In genomic region chr7:150648358-150649083, GRCh38 we compare ENCODE assay signal across 19 cellular contexts. TPM values are rescaled to one million over a fixed set of nuclear protein-coding genes. Genes with fewer than 3 reads are reported as not detected.
A peak's percentile ranks its signal among the peaks of the same experiment; 100 is the strongest.
DNase-seq lines count a peak whose midpoint lies in the region; ATAC-seq and FAIRE-seq lines count a peak whose summit lies in the region.
"Had no signal": no experiment of that assay in that cellular context is flagged by ENCODE, and none has a peak within 500 bp of the region (broad histone marks: within the 10 kb centered on the region; RNA-seq: fewer than 3 reads in every experiment).

No MANE protein-coding gene starts in this region.

- peaks cover 44% of the 10 kb centered on the region for H3K9me3 Mint-ChIP-seq in activated CD4-positive, alpha-beta T cell treated with anti-CD3 and anti-CD28 coated beads, Interleukin-2, amount 10 ng/mL, durations not matched to agents 24 days and 14 days
- peaks cover 6% of the 10 kb centered on the region for H3K9me3 Mint-ChIP-seq in central memory CD8-positive, alpha-beta T cell

- FAIRE-seq in RCC 7860 (lab: Jason Lieb, UNC) (no peak), GM19239 (lab: Jason Lieb, UNC) (no peak)
- FAIRE-seq: A204.1 had no signal

- H3K4me3 ChIP-seq in BLaER1 treated with 17β-estradiol and CSF1 and Interleukin-3, amounts not matched to agents 10 nM and 100 nM = no peak overlapping the region
- H3K4me3 ChIP-seq: prostate gland, upper lobe of right lung had no signal

- ATAC-seq in T-helper 17 cell = peak; percentile 93
- no peak for ATAC-seq in central memory CD8-positive, alpha-beta T cell (replicated peaks; ENCODE audit: extremely low read depth, poor library complexity, severe bottlenecking)
- ATAC-seq: activated T-cell treated with anti-CD3 and anti-CD28 coated beads, Interleukin-2, amount 50 U/mL, for 4 hours; upper lobe of right lung had no signal

- intact Hi-C loops in activated CD4-positive, alpha-beta T cell treated with anti-CD3 and anti-CD28 coated beads, Interleukin-2, amount 10 ng/mL, durations not matched to agents 24 days and 14 days (cut with micrococcal nuclease) = no loop called here

- H3K27ac ChIP-seq in BLaER1 treated with 17β-estradiol and CSF1 and Interleukin-3, amounts not matched to agents 10 nM and 100 nM = peak overlapping the region in 3 of 11 experiments; percentile 35 to 55 (median 53); a peak in 6 of 22 replicates
- H3K27ac ChIP-seq: epithelial cell of prostate, neutrophil, prostate gland, upper lobe of right lung had no signal

- H3K36me3 Mint-ChIP-seq in activated CD4-positive, alpha-beta T cell treated with anti-CD3 and anti-CD28 coated beads, Interleukin-2, amount 10 ng/mL, durations not matched to agents 24 days and 14 days (ENCODE audit: low read depth) = peaks cover 44% of the 10 kb centered on the region
- no peaks in the 10 kb centered on the region for H3K36me3 Mint-ChIP-seq in T-helper 17 cell (ENCODE audit: low read depth)
- H3K36me3 Mint-ChIP-seq in central memory CD8-positive, alpha-beta T cell (ENCODE audit: insufficient read depth) = no peaks in the 10 kb centered on the region

- H3K27ac Mint-ChIP-seq in activated CD4-positive, alpha-beta T cell treated with anti-CD3 and anti-CD28 coated beads, Interleukin-2, amount 10 ng/mL, durations not matched to agents 24 days and 14 days = peak overlapping the region; percentile 75
- H3K27ac Mint-ChIP-seq in T-helper 17 cell = peak overlapping the region; percentile 84
- H3K27ac Mint-ChIP-seq in central memory CD8-positive, alpha-beta T cell (ENCODE audit: low read depth) = peak overlapping the region; percentile 35
- H3K27ac Mint-ChIP-seq: memory B cell had no signal

- H3K4me3 Mint-ChIP-seq in activated CD4-positive, alpha-beta T cell treated with anti-CD3 and anti-CD28 coated beads, Interleukin-2, amount 10 ng/mL, durations not matched to agents 24 days and 14 days = no peak overlapping the region
- H3K4me3 Mint-ChIP-seq in T-helper 17 cell = no peak overlapping the region
- no peak overlapping the region for H3K4me3 Mint-ChIP-seq in central memory CD8-positive, alpha-beta T cell
- H3K4me3 Mint-ChIP-seq: activated T-cell treated with anti-CD3 and anti-CD28 coated beads, Interleukin-2, amount 50 U/mL, for 4 hours; memory B cell had no signal

- peak overlapping the region in 10 of 11 experiments; percentile 7 to 84 (median 46); a peak in 15 of 22 replicates for H3K4me2 ChIP-seq in BLaER1 treated with 17β-estradiol and CSF1 and Interleukin-3, amounts not matched to agents 10 nM and 100 nM

- H3K27me3 Mint-ChIP-seq in activated CD4-positive, alpha-beta T cell treated with anti-CD3 and anti-CD28 coated beads, Interleukin-2, amount 10 ng/mL, durations not matched to agents 24 days and 14 days = no peaks in the 10 kb centered on the region
- H3K27me3 Mint-ChIP-seq in T-helper 17 cell = no peaks in the 10 kb centered on the region
- no peaks in the 10 kb centered on the region for H3K27me3 Mint-ChIP-seq in central memory CD8-positive, alpha-beta T cell

- H3K4me1 Mint-ChIP-seq in activated CD4-positive, alpha-beta T cell treated with anti-CD3 and anti-CD28 coated beads, Interleukin-2, amount 10 ng/mL, durations not matched to agents 24 days and 14 days = peaks cover 27% of the 10 kb centered on the region
- H3K4me1 Mint-ChIP-seq in T-helper 17 cell = peaks cover 16% of the 10 kb centered on the region
- H3K4me1 Mint-ChIP-seq in central memory CD8-positive, alpha-beta T cell = peaks cover 39% of the 10 kb centered on the region
- H3K4me1 Mint-ChIP-seq: memory B cell had no signal

- H4K20me1 ChIP-seq in BLaER1 treated with 17β-estradiol and CSF1 and Interleukin-3, amounts not matched to agents 10 nM and 100 nM = no peaks in the 10 kb centered on the region

- no peaks in the 10 kb centered on the region for H3K27me3 ChIP-seq in BLaER1 treated with 17β-estradiol and CSF1 and Interleukin-3, amounts not matched to agents 10 nM and 100 nM
- H3K27me3 ChIP-seq: BE2C, neutrophil, upper lobe of right lung had no signal

- no peaks in the 10 kb centered on the region for H3K36me3 ChIP-seq in BLaER1 treated with 17β-estradiol and CSF1 and Interleukin-3, amounts not matched to agents 10 nM and 100 nM
- H3K36me3 ChIP-seq: BE2C, neutrophil, prostate gland, upper lobe of right lung had no signal

- no peak for DNase-seq in activated CD4-positive, alpha-beta T cell treated with anti-CD3 and anti-CD28 coated beads, Interleukin-2, amount 10 ng/mL, durations not matched to agents 24 days and 14 days
- DNase-seq in activated CD4-positive, alpha-beta T cell treated with anti-CD3 and anti-CD28 coated beads, Interleukin-2, amount 50 U/mL, for 1 hour = no peak
- DNase-seq in T-helper 17 cell (no peak), RCC 7860 (ENCODE audit: low spot score) (no peak), NCI-H2196 (lab: John Stamatoyannopoulos, UW; ENCODE audit: unreplicated experiment) (no peak), GM19239 (ENCODE audit: insufficient read length, low spot score) (no peak)
- DNase-seq in central memory CD8-positive, alpha-beta T cell (ENCODE audit: low spot score in 2 of 2) = no peak
- DNase-seq: activated T-cell treated with anti-CD3 and anti-CD28 coated beads, Interleukin-2, amount 50 U/mL, for 4 hours; BE2C; KG1; NCI-H510A treated with DMSO at 0.1 percent for 48 hours; upper lobe of right lung had no signal

- H3K9me3 ChIP-seq in BLaER1 treated with 17β-estradiol and CSF1 and Interleukin-3, amounts not matched to agents 10 nM and 100 nM (replicated peaks in 1 of 11) = peaks cover 0 to 25% (median 8%) of the 10 kb centered on the region in 11 experiments; a peak in 13 of 22 replicates
- no peaks in the 10 kb centered on the region for H3K9me3 ChIP-seq in T-helper 17 cell (ENCODE audit: control insufficient read depth, low read length, poor library complexity, severe bottlenecking)
- H3K9me3 ChIP-seq: BE2C, neutrophil, prostate gland, upper lobe of right lung had no signal

- H3K9ac ChIP-seq in BLaER1 treated with 17β-estradiol and CSF1 and Interleukin-3, amounts not matched to agents 10 nM and 100 nM = 0 out of 22 replicates have a peak overlapping the region, but pooled peaks of 1 of the 11 experiments have one; percentile 13

- H3K4me1 ChIP-seq in BLaER1 treated with 17β-estradiol and CSF1 and Interleukin-3, amounts not matched to agents 10 nM and 100 nM = peaks cover 5 to 29% (median 9%) of the 10 kb centered on the region in 10 experiments; a peak in 16 of 20 replicates
- H3K4me1 ChIP-seq: BE2C, prostate gland, upper lobe of right lung had no signal

RNA-seq across cellular contexts. Expression of gene GIMAP6, which starts 16.3 kb away (rescaled TPM):
- total RNA-seq in activated CD4-positive, alpha-beta T cell treated with anti-CD3 and anti-CD28 coated beads, Interleukin-2, amount 10 ng/mL, durations not matched to agents 24 days and 14 days = 35.5 and 35.8 TPM in 2 replicates
- total RNA-seq in T-helper 17 cell = 10 to 100 TPM; 25.5 to 48.3 TPM
- total RNA-seq: chondrocyte had no signal

RNA-seq across cellular contexts. Expression of gene GIMAP2, which starts 37.0 kb away (rescaled TPM):
- total RNA-seq in activated CD4-positive, alpha-beta T cell treated with anti-CD3 and anti-CD28 coated beads, Interleukin-2, amount 10 ng/mL, durations not matched to agents 24 days and 14 days = 28.2 TPM in 2 replicates
- total RNA-seq in T-helper 17 cell = 10 to 100 TPM; 53.7 to 68.2 TPM
- total RNA-seq: chondrocyte had no signal
